Comparison of ENCODE assay signal across 8 cellular contexts in genomic region chr19:52941941-52942370, GRCh38. TPM values are rescaled to one million over a fixed set of nuclear protein-coding genes. Genes with fewer than 3 reads are reported as not detected.
DNase-seq lines count a peak whose midpoint lies in the region; ATAC-seq and TF ChIP-seq lines count a peak whose summit lies in the region.

No MANE protein-coding gene starts in this region.

- peak overlapping the region; percentile 98 for H3K4me3 ChIP-seq in neural progenitor cell

- no peaks in the 10 kb centered on the region for H3K27me3 ChIP-seq in neural progenitor cell

- no peaks in the 10 kb centered on the region for H3K9me3 Mint-ChIP-seq in activated CD4-positive, alpha-beta T cell treated with anti-CD3 and anti-CD28 coated beads, Interleukin-2, amount 10 ng/mL, durations not matched to agents 24 days and 14 days
- peaks cover 37% of the 10 kb centered on the region for H3K9me3 Mint-ChIP-seq in neural progenitor cell

- ATAC-seq in GM19035 (IDR thresholded peaks at IDR 0.05; ENCODE audit: unreplicated experiment) (peak; percentile 19), HG02870 (IDR thresholded peaks at IDR 0.05; ENCODE audit: unreplicated experiment) (no peak)

- peak; percentile 41 for DNase-seq in HK-2 (ENCODE audit: unreplicated experiment)
- peak; percentile 77 for DNase-seq in activated CD4-positive, alpha-beta T cell treated with anti-CD3 and anti-CD28 coated beads, Interleukin-2, amount 10 ng/mL, durations not matched to agents 24 days and 14 days
- peak; percentile 11 for DNase-seq in fibroblast of gingiva (ENCODE audit: low read depth)
- peak; percentile 68 for DNase-seq in neural progenitor cell (ENCODE audit: low spot score)
- DNase-seq in GM19238 (ENCODE audit: insufficient read length, low spot score), result no peak

- no peak overlapping the region for H3K9ac ChIP-seq in neural progenitor cell

- peak overlapping the region; percentile 90 for H3K4me3 Mint-ChIP-seq in activated CD4-positive, alpha-beta T cell treated with anti-CD3 and anti-CD28 coated beads, Interleukin-2, amount 10 ng/mL, durations not matched to agents 24 days and 14 days
- H3K4me3 Mint-ChIP-seq in neural progenitor cell, result peak overlapping the region; percentile 90

- peaks cover 25% of the 10 kb centered on the region for H3K36me3 Mint-ChIP-seq in activated CD4-positive, alpha-beta T cell treated with anti-CD3 and anti-CD28 coated beads, Interleukin-2, amount 10 ng/mL, durations not matched to agents 24 days and 14 days (ENCODE audit: low read depth)
- peaks cover 20% of the 10 kb centered on the region for H3K36me3 Mint-ChIP-seq in neural progenitor cell

- peaks cover 11% of the 10 kb centered on the region for H3K4me1 ChIP-seq in neural progenitor cell

- H2AFZ ChIP-seq in neural progenitor cell (replicated peaks), result peak overlapping the region; percentile 98

- peak overlapping the region; percentile 88 for H3K27ac Mint-ChIP-seq in activated CD4-positive, alpha-beta T cell treated with anti-CD3 and anti-CD28 coated beads, Interleukin-2, amount 10 ng/mL, durations not matched to agents 24 days and 14 days
- H3K27ac Mint-ChIP-seq in neural progenitor cell, result no peak overlapping the region

- H4K20me1 ChIP-seq in neural progenitor cell (ENCODE audit: low read depth), result peaks cover 2% of the 10 kb centered on the region

- H3K27me3 Mint-ChIP-seq in activated CD4-positive, alpha-beta T cell treated with anti-CD3 and anti-CD28 coated beads, Interleukin-2, amount 10 ng/mL, durations not matched to agents 24 days and 14 days, result no peaks in the 10 kb centered on the region
- peaks cover 11% of the 10 kb centered on the region for H3K27me3 Mint-ChIP-seq in neural progenitor cell (ENCODE audit: insufficient read depth, low read depth)

- H3K4me2 ChIP-seq in neural progenitor cell, result peak overlapping the region; percentile 79

- intact Hi-C loops in activated CD4-positive, alpha-beta T cell treated with anti-CD3 and anti-CD28 coated beads, Interleukin-2, amount 10 ng/mL, durations not matched to agents 24 days and 14 days (cut with micrococcal nuclease), result loop anchor here (1.0 to 10.0 kb wide), 5 partner anchors 19 to 253 kb away; partner anchors contain the start of genes ZNF160, ZNF611, ZNF665 and ZNF816

- no peak for TF ChIP-seq CTCF in C4-2B (conservative IDR thresholded peaks at IDR 0.05)
- TF ChIP-seq CTCF in neural progenitor cell (IDR thresholded peaks at IDR 0.05), result no peak

- no peaks in the 10 kb centered on the region for H3K36me3 ChIP-seq in neural progenitor cell

- peaks cover 27% of the 10 kb centered on the region for H3K79me2 ChIP-seq in neural progenitor cell (ENCODE audit: low read depth)

- H3K4me1 Mint-ChIP-seq in activated CD4-positive, alpha-beta T cell treated with anti-CD3 and anti-CD28 coated beads, Interleukin-2, amount 10 ng/mL, durations not matched to agents 24 days and 14 days, result peaks cover 19% of the 10 kb centered on the region
- peaks cover 10% of the 10 kb centered on the region for H3K4me1 Mint-ChIP-seq in neural progenitor cell

- H3F3A ChIP-seq in neural progenitor cell (ENCODE audit: low read depth), result peaks cover 49% of the 10 kb centered on the region

- no peaks in the 10 kb centered on the region for H3K9me3 ChIP-seq in neural progenitor cell (ENCODE audit: low read depth)

- H3K27ac ChIP-seq in C4-2B (peak overlapping the region; percentile 70), neural progenitor cell (no peak overlapping the region)

RNA-seq across cellular contexts. Expression of gene ZNF888, which starts 18.7 kb away (rescaled TPM):
- 4.4 and 6.5 TPM in 2 replicates for total RNA-seq in activated CD4-positive, alpha-beta T cell treated with anti-CD3 and anti-CD28 coated beads, Interleukin-2, amount 10 ng/mL, durations not matched to agents 24 days and 14 days
- total RNA-seq in neural progenitor cell (ENCODE audit: low replicate concordance), result 8.9 and 11.6 TPM in 2 replicates

RNA-seq across cellular contexts. Expression of gene ZNF816, which starts 20.7 kb away (rescaled TPM):
- total RNA-seq in activated CD4-positive, alpha-beta T cell treated with anti-CD3 and anti-CD28 coated beads, Interleukin-2, amount 10 ng/mL, durations not matched to agents 24 days and 14 days, result 8.9 TPM in 2 replicates
- total RNA-seq in neural progenitor cell (ENCODE audit: low replicate concordance), result 22.9 and 27.7 TPM in 2 replicates

RNA-seq across cellular contexts. Expression of gene ZNF320, which starts 44.5 kb away (rescaled TPM):
- 8.0 and 17.8 TPM in 2 replicates for total RNA-seq in activated CD4-positive, alpha-beta T cell treated with anti-CD3 and anti-CD28 coated beads, Interleukin-2, amount 10 ng/mL, durations not matched to agents 24 days and 14 days
- 30.1 and 35.5 TPM in 2 replicates for total RNA-seq in neural progenitor cell (ENCODE audit: low replicate concordance)
